Comparison of ENCODE assay signal across 13 cellular contexts in genomic region chr15:78302579-78302978, GRCh38. TPM values are rescaled to one million over a fixed set of nuclear protein-coding genes. Genes with fewer than 3 reads are reported as not detected.
DNase-seq lines count a peak whose midpoint lies in the region; ATAC-seq lines count a peak whose summit lies in the region.
"Had no signal": no experiment of that assay in that cellular context is flagged by ENCODE, and none has a peak within 500 bp of the region (broad histone marks: within the 10 kb centered on the region; RNA-seq: fewer than 3 reads in every experiment).

No MANE protein-coding gene starts in this region.

- peaks cover 8% of the 10 kb centered on the region for H3K27me3 Mint-ChIP-seq in stimulated activated naive CD8-positive, alpha-beta T cell treated with anti-CD3 and anti-CD28 coated beads, Interleukin-15, amount 100 ng/mL, for 72 hours

- H3K27ac ChIP-seq in epithelial cell of prostate = peak overlapping the region; percentile 5
- H3K27ac ChIP-seq: parathyroid adenoma had no signal

- peak overlapping the region in 1 of 2 donors; percentile 73 for H3K4me3 Mint-ChIP-seq in stimulated activated naive CD8-positive, alpha-beta T cell treated with anti-CD3 and anti-CD28 coated beads, Interleukin-15, amount 100 ng/mL, for 72 hours
- H3K4me3 Mint-ChIP-seq: CD8-positive, alpha-beta T cell; effector memory CD8-positive, alpha-beta T cell; GM23338 had no signal

- ATAC-seq in stimulated activated naive CD8-positive, alpha-beta T cell treated with anti-CD3 and anti-CD28 coated beads, Interleukin-15, amount 100 ng/mL, for 72 hours = no peak
- no peak for ATAC-seq in stimulated activated naive CD8-positive, alpha-beta T cell treated with anti-CD3 and anti-CD28 coated beads, Interleukin-15, Interleukin-2, amounts not matched to agents 100 U/mL and 50 U/mL, for 24 hours
- no peak for ATAC-seq in esophagus mucosa
- ATAC-seq: CD8-positive, alpha-beta T cell; effector memory CD8-positive, alpha-beta T cell; GM23338 had no signal

- H3K9me3 Mint-ChIP-seq in stimulated activated naive CD8-positive, alpha-beta T cell treated with anti-CD3 and anti-CD28 coated beads, Interleukin-15, amount 100 ng/mL, for 72 hours = no peaks in the 10 kb centered on the region
- H3K9me3 Mint-ChIP-seq: CD8-positive, alpha-beta T cell; effector memory CD8-positive, alpha-beta T cell had no signal

- DNase-seq in stimulated activated naive CD8-positive, alpha-beta T cell treated with anti-CD3 and anti-CD28 coated beads, Interleukin-15, amount 100 ng/mL, for 72 hours = no peak
- no peak for DNase-seq in stimulated activated naive CD8-positive, alpha-beta T cell treated with anti-CD3 and anti-CD28 coated beads, Interleukin-15, Interleukin-2, amounts not matched to agents 100 U/mL and 50 U/mL, for 24 hours
- DNase-seq in RKO (ENCODE audit: low spot score) = peak; percentile 36
- no peak for DNase-seq in epithelial cell of prostate (ENCODE audit: low read depth, low spot score)
- DNase-seq in dermis blood vessel endothelial cell = no peak
- DNase-seq in cortex of kidney (lab: John Stamatoyannopoulos, UW) = no peak
- no peak for DNase-seq in NCI-H2107 treated with DMSO at 0.1 percent for 48 hours (lab: John Stamatoyannopoulos, UW; ENCODE audit: unreplicated experiment)
- DNase-seq: CD8-positive, alpha-beta T cell; effector memory CD8-positive, alpha-beta T cell; NCI-H2081 treated with DMSO at 0.1 percent for 48 hours had no signal

- peak overlapping the region; percentile 34 to 95 for H3K27ac Mint-ChIP-seq in stimulated activated naive CD8-positive, alpha-beta T cell treated with anti-CD3 and anti-CD28 coated beads, Interleukin-15, amount 100 ng/mL, for 72 hours
- H3K27ac Mint-ChIP-seq: CD8-positive, alpha-beta T cell; effector memory CD8-positive, alpha-beta T cell; GM23338 had no signal

- peaks cover 50% of the 10 kb centered on the region for H3K4me1 Mint-ChIP-seq in stimulated activated naive CD8-positive, alpha-beta T cell treated with anti-CD3 and anti-CD28 coated beads, Interleukin-15, amount 100 ng/mL, for 72 hours

RNA-seq across cellular contexts. Expression of gene SKIC8, which starts 3.2 kb away (rescaled TPM):
- total RNA-seq in dermis blood vessel endothelial cell (64.1 and 76.2 TPM in 2 replicates), esophagus mucosa (38.3 TPM)

RNA-seq across cellular contexts. Expression of gene CRABP1, which starts 37.6 kb away (rescaled TPM):
- not detected in 2 replicates for total RNA-seq in dermis blood vessel endothelial cell
- total RNA-seq in esophagus mucosa = not detected
- total RNA-seq: CD8-positive, alpha-beta T cell had no signal

RNA-seq across cellular contexts. Expression of gene DNAJA4, which starts 38.2 kb away (rescaled TPM):
- 3.9 and 5.6 TPM in 2 replicates for total RNA-seq in dermis blood vessel endothelial cell
- total RNA-seq in esophagus mucosa = 9.5 TPM
